ENCODE assay signal across 9 cellular contexts in genomic region chr7:50812847-50813475, GRCh38. TPM values are rescaled to one million over a fixed set of nuclear protein-coding genes. Genes with fewer than 3 reads are reported as not detected.
DNase-seq lines count a peak whose midpoint lies in the region; ATAC-seq and TF ChIP-seq lines count a peak whose summit lies in the region.
"Had no signal": no experiment of that assay in that cellular context is flagged by ENCODE, and none has a peak within 500 bp of the region (broad histone marks: within the 10 kb centered on the region; RNA-seq: fewer than 3 reads in every experiment).

No MANE protein-coding gene starts in this region.

- no peak overlapping the region for H3K4me3 Mint-ChIP-seq in chondrocyte (ENCODE audit: unreplicated experiment)

- peak overlapping the region; percentile 17 for H3K27ac Mint-ChIP-seq in chondrocyte (ENCODE audit: unreplicated experiment)

- H3K4me3 ChIP-seq in aorta (ENCODE audit: low read length in 2 of 2) = no peak overlapping the region
- H3K4me3 ChIP-seq: esophagus muscularis mucosa had no signal

- H3K9me3 Mint-ChIP-seq in chondrocyte (ENCODE audit: low read depth) = no peaks in the 10 kb centered on the region

- H3K9me3 ChIP-seq in aorta (ENCODE audit: control insufficient read depth, low read length) = no peaks in the 10 kb centered on the region
- H3K9me3 ChIP-seq: esophagus muscularis mucosa had no signal

- no peaks in the 10 kb centered on the region for H3K4me1 ChIP-seq in aorta (ENCODE audit: control insufficient read depth in 1 of 2, insufficient read depth in 2 of 2, low read length in 2 of 2)

- no peaks in the 10 kb centered on the region for H3K36me3 Mint-ChIP-seq in chondrocyte (ENCODE audit: low read depth)

- peak; percentile 78 for ATAC-seq in aorta (ENCODE audit: low FRiP score)
- no peak for ATAC-seq in HG03280 (IDR thresholded peaks at IDR 0.05; ENCODE audit: unreplicated experiment)
- no peak for ATAC-seq in GM21619 (IDR thresholded peaks at IDR 0.05; ENCODE audit: unreplicated experiment)

- peaks cover 12% of the 10 kb centered on the region for H3K4me1 Mint-ChIP-seq in chondrocyte (ENCODE audit: low read depth)

- H3K36me3 ChIP-seq in aorta (ENCODE audit: control insufficient read depth in 1 of 2, insufficient read depth in 2 of 2, low read length in 1 of 2) = no peaks in the 10 kb centered on the region
- H3K36me3 ChIP-seq: esophagus muscularis mucosa had no signal

- no peaks in the 10 kb centered on the region for H3K27me3 Mint-ChIP-seq in chondrocyte (ENCODE audit: low read depth)

- no peak overlapping the region for H3K27ac ChIP-seq in aorta (ENCODE audit: low read depth in 1 of 2, low read length in 2 of 2)
- H3K27ac ChIP-seq: esophagus muscularis mucosa had no signal

- intact Hi-C loops in aorta (cut with DNase I) = no loop called here

- H3K27me3 ChIP-seq in aorta (ENCODE audit: control insufficient read depth in 1 of 2, insufficient read depth in 2 of 2, low read length in 1 of 2) = no peaks in the 10 kb centered on the region

- DNase-seq in DMS53 (lab: John Stamatoyannopoulos, UW) (peak; percentile 61), DMS53 treated with DMSO at 0.1 percent for 48 hours (lab: John Stamatoyannopoulos, UW; ENCODE audit: unreplicated experiment) (no peak), chondrocyte (ENCODE audit: low spot score) (no peak), left kidney (ENCODE audit: low read depth, low spot score) (peak; percentile 75), aorta (peak; percentile 84 to 90), midbrain (lab: John Stamatoyannopoulos, UW) (no peak)

- 68 to 71% methylated on average over 1 of the region's 1 CpG for WGBS in aorta, 2 donors

- no peak for TF ChIP-seq CTCF in chondrocyte (IDR thresholded peaks at IDR 0.05)

RNA-seq across cellular contexts. Expression of gene GRB10, which starts 30.3 kb away (rescaled TPM):
- total RNA-seq in chondrocyte (31.4 to 73.7 TPM (median 69.9 TPM) in 3 replicates), aorta (100 to 1,000 TPM; 106 to 108 TPM)
- 10 to 100 TPM; 11.8 to 21.2 TPM for polyA plus RNA-seq in aorta

Comparison
In these comparisons a context has a peak if more than half of its experiments do, and no peak if none do; other contexts are left out.
1. DNase-seq: peak in DMS53 (single experiment), left kidney (single experiment) and aorta (2 of 2); none in DMS53 treated with DMSO at 0.1 percent for 48 hours (single experiment), chondrocyte (single experiment) and midbrain (single experiment).